Comparison of ENCODE assay signal across 18 cellular contexts in the genomic region with DNA sequence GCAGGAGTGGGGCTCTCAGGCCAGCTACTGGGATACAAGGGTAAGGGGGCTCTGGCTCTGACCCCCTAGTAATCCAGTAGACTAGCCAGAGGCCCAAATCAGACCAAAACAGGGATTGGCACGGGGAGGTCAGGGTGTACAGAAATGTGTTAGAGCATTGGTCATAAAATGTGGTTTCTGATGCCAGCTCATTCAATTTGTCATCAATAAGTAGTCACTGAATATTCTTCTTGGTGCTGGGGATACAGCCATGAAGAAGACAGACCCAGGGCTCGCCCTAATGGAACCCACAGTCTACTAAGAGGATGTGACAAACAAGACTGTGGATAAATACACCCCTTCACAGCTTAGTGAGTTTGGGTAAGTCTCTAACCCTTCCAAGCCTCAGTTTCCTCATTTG.
"Had no signal": no experiment of that assay in that cellular context is flagged by ENCODE, and none has a peak within 500 bp of the region (broad histone marks: within the 10 kb centered on the region; RNA-seq: fewer than 3 reads in every experiment).

No MANE protein-coding gene starts in this region.

- H3K9me3 ChIP-seq: colonic mucosa, pancreas, tibial artery had no signal

- H3K27me3 Mint-ChIP-seq: naive B cell, progenitor cell of endocrine pancreas had no signal

- H3K9me3 Mint-ChIP-seq: immature natural killer cell, naive B cell, nephron had no signal

- H3K4me1 ChIP-seq: colonic mucosa, foreskin keratinocyte, pancreas, tibial artery had no signal

- H3K4me3 ChIP-seq: colonic mucosa, lung, pancreas, smooth muscle cell, tibial artery had no signal

- H3K27ac Mint-ChIP-seq: immature natural killer cell, nephron, progenitor cell of endocrine pancreas had no signal

- H3K27me3 ChIP-seq: colonic mucosa, foreskin keratinocyte, pancreas, tibial artery had no signal

- H3K4me3 Mint-ChIP-seq: immature natural killer cell, naive B cell, nephron had no signal

- H3K36me3 ChIP-seq: colonic mucosa, pancreas had no signal

- H3K27ac ChIP-seq: colonic mucosa, foreskin keratinocyte, pancreas, tibial artery had no signal

- DNase-seq: colonic mucosa; dermis blood vessel endothelial cell; erythroblast; foreskin keratinocyte; immature natural killer cell; left colon; left ventricle myocardium superior; mesenchymal stem cell; naive B cell; occipital lobe; pancreas; stimulated activated CD4-positive, alpha-beta T cell treated with anti-CD3 and anti-CD28 coated beads, Interleukin-2, amount 100 ng/mL, for 48 hours; stimulated activated naive CD8-positive, alpha-beta T cell treated with anti-CD3 and anti-CD28 coated beads, Interleukin-15, Interleukin-2, amounts not matched to agents 100 U/mL and 50 U/mL, for 24 hours had no signal

- H3K4me2 ChIP-seq: smooth muscle cell had no signal
